ENCODE assay signal across 10 cellular contexts in the genomic region with DNA sequence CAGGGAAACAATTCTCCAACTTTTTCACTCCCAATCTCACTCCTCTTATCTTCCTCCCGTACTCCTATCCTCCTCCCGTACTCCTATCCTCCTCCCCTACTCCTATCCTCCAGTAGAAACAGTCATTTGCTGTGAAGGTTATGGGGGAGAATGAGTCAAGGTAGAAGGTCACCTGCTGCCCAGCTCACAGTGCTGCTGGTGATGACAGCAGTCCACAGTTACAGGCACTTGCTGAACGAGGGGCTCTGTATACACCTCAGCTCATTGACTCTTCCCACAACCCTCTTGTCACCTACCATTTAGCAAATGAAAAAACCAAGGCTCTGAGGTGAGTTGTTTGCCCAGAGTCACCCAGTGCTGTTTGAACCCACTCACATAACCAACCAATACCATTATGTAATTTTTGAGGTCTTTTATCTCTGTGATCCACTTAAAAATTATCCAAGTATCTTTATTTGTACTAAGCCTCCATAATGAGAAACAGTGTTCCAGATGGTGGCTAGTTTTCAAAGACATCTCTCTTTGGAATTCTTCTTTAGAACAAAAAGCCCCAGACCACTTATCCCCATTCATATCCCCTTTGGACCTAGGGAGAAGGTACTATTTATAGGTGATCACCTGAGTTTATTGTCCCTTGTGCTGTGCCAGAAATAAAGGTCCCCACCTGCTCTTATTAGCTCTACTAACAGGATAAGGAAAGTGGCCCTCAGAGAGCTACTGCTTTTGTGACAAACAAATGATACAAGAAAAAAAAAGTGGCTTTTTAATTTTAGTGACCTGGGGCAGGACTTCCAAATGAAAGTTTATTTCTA. TPM values are rescaled to one million over a fixed set of nuclear protein-coding genes. Genes with fewer than 3 reads are reported as not detected.
DNase-seq lines count a peak whose midpoint lies in the region; ATAC-seq and TF ChIP-seq lines count a peak whose summit lies in the region.
"Had no signal": no experiment of that assay in that cellular context is flagged by ENCODE, and none has a peak within 500 bp of the region (broad histone marks: within the 10 kb centered on the region; RNA-seq: fewer than 3 reads in every experiment).

No MANE protein-coding gene starts in this region.

- H2AFZ ChIP-seq in SK-N-SH (ENCODE audit: low read depth): no peak overlapping the region

- H3K79me2 ChIP-seq in SK-N-SH (ENCODE audit: insufficient read depth): peaks cover 51% of the 10 kb centered on the region
- peaks cover 1% of the 10 kb centered on the region for H3K79me2 ChIP-seq in mesendoderm (ENCODE audit: control insufficient read depth, insufficient read depth, low read length)

- no peak overlapping the region for H2AK5ac ChIP-seq in mesendoderm (ENCODE audit: low read length)

- no peak for TF ChIP-seq CTCF in SK-N-SH (IDR thresholded peaks at IDR 0.05)
- TF ChIP-seq CTCF in nephron progenitor cell (IDR thresholded peaks at IDR 0.05): no peak

- peaks cover 13% of the 10 kb centered on the region for H3F3A ChIP-seq in SK-N-SH (replicated peaks; ENCODE audit: insufficient read depth)

- no peak overlapping the region for H3K4me3 Mint-ChIP-seq in nephron progenitor cell

- CTCF ChIA-PET in SK-N-SH (lab: Yijun Ruan, JAX): interaction anchor here (0.6 to 3.9 kb wide), 3 partner anchors 12 to 19 kb away, joined by 3 to 21 read pairs (median 6); no protein-coding TSS in a partner anchor

- H3K36me3 Mint-ChIP-seq in activated naive CD4-positive, alpha-beta T cell treated with anti-CD3 and anti-CD28 coated beads, Interleukin-2, amount 50 U/mL, for 72 hours: peaks cover 35 to 83% of the 10 kb centered on the region in 2 donors
- peaks cover 72% of the 10 kb centered on the region for H3K36me3 Mint-ChIP-seq in nephron progenitor cell (ENCODE audit: low read depth)

- POLR2A ChIA-PET in SK-N-SH (lab: Yijun Ruan, JAX): no interaction called here

- TF ChIP-seq RAD21 in SK-N-SH (IDR thresholded peaks at IDR 0.05; ENCODE audit: low read length): no peak

- H3K36me3 ChIP-seq in SK-N-SH (replicated peaks in 1 of 2; ENCODE audit: control insufficient read depth in 1 of 2, insufficient read depth in 2 of 2, low read length in 1 of 2): peaks cover 26 to 34% of the 10 kb centered on the region in 2 experiments
- peaks cover 2% of the 10 kb centered on the region for H3K36me3 ChIP-seq in mesendoderm (ENCODE audit: control insufficient read depth, insufficient read depth, low read length)

- H4K8ac ChIP-seq in mesendoderm (ENCODE audit: low read depth, low read length): no peak overlapping the region

- H3K9me3 ChIP-seq in SK-N-SH: no peaks in the 10 kb centered on the region

- peak in 1 of 2 experiments; percentile 39; a peak in 1 of 4 replicates for TF ChIP-seq EP300 in SK-N-SH (IDR thresholded peaks at IDR 0.05; ENCODE audit: borderline replicate concordance in 1 of 2, low read depth in 1 of 2, low read length in 1 of 2)

- H3K27me3 ChIP-seq in SK-N-SH (ENCODE audit: insufficient read depth) (no peaks in the 10 kb centered on the region), mesendoderm (ENCODE audit: insufficient read depth, low read length, poor library complexity) (no peaks in the 10 kb centered on the region)
- H3K27me3 ChIP-seq: cardiac muscle cell had no signal

- H3K27me3 Mint-ChIP-seq in nephron progenitor cell (ENCODE audit: low read depth, poor library complexity): peaks cover 4% of the 10 kb centered on the region

- peaks cover 36% of the 10 kb centered on the region for H3K4me1 Mint-ChIP-seq in nephron progenitor cell

- H3K9me3 Mint-ChIP-seq in activated naive CD4-positive, alpha-beta T cell treated with anti-CD3 and anti-CD28 coated beads, Interleukin-2, amount 50 U/mL, for 72 hours: peaks cover 0 to 4% of the 10 kb centered on the region in 2 donors
- H3K9me3 Mint-ChIP-seq in nephron progenitor cell: peaks cover 3% of the 10 kb centered on the region

- no peak overlapping the region for H3K4me3 ChIP-seq in SK-N-SH (ENCODE audit: low read depth in 2 of 2, low read length in 1 of 2)
- H3K4me3 ChIP-seq in mesendoderm (ENCODE audit: low read length): no peak overlapping the region
- H3K4me3 ChIP-seq: cardiac muscle cell, K562 had no signal

- H3K79me1 ChIP-seq in mesendoderm (ENCODE audit: low read length): peaks cover 9% of the 10 kb centered on the region

- H3K9me2 ChIP-seq in SK-N-SH: no peaks in the 10 kb centered on the region

- peaks cover 23 to 29% of the 10 kb centered on the region in 2 experiments; a peak in 3 of 4 replicates for H3K4me1 ChIP-seq in SK-N-SH (ENCODE audit: control insufficient read depth in 1 of 2, insufficient read depth in 2 of 2, low read depth in 1 of 2, low read length in 1 of 2)
- no peaks in the 10 kb centered on the region for H3K4me1 ChIP-seq in mesendoderm (ENCODE audit: control insufficient read depth, low read depth, low read length)

- H3K4me2 ChIP-seq in SK-N-SH (no peak overlapping the region), mesendoderm (ENCODE audit: low read length) (no peak overlapping the region)

- no peak overlapping the region for H3K23ac ChIP-seq in mesendoderm (ENCODE audit: low read length)

- H2BK15ac ChIP-seq in mesendoderm (replicated peaks; ENCODE audit: low read depth): no peak overlapping the region

- peak overlapping the region; percentile 97 to 98 for H3K27ac Mint-ChIP-seq in activated naive CD4-positive, alpha-beta T cell treated with anti-CD3 and anti-CD28 coated beads, Interleukin-2, amount 50 U/mL, for 72 hours
- H3K27ac Mint-ChIP-seq in nephron progenitor cell: peak overlapping the region; percentile 5

- no peaks in the 10 kb centered on the region for H4K20me1 ChIP-seq in SK-N-SH (ENCODE audit: insufficient read depth)

- H4K5ac ChIP-seq in mesendoderm (ENCODE audit: low read length): no peak overlapping the region

- no peak overlapping the region for H3K4ac ChIP-seq in mesendoderm (ENCODE audit: low read depth, low read length)

- DNase-seq in SK-N-SH (no peak), NCI-H146 treated with DMSO at 0.1 percent for 48 hours (lab: John Stamatoyannopoulos, UW; ENCODE audit: unreplicated experiment) (peak; percentile 71), nephron progenitor cell (no peak), mesendoderm (no peak), nucleus accumbens (lab: John Stamatoyannopoulos, UW) (no peak), hepatic stellate cell (ENCODE audit: low spot score) (no peak)
- no peak for DNase-seq in activated naive CD4-positive, alpha-beta T cell treated with anti-CD3 and anti-CD28 coated beads, Interleukin-2, amount 50 U/mL, for 72 hours (ENCODE audit: low spot score in 2 of 2)

- H3K9ac ChIP-seq in SK-N-SH (no peak overlapping the region), mesendoderm (ENCODE audit: low read length) (no peak overlapping the region)

- H3K56ac ChIP-seq in mesendoderm (ENCODE audit: low read length): no peak overlapping the region

- ATAC-seq in SK-N-SH treated with all-trans-retinoic acid at 6 μM for 48 hours: no peak
- peak in 1 of 2 donors; percentile 45 for ATAC-seq in activated naive CD4-positive, alpha-beta T cell treated with anti-CD3 and anti-CD28 coated beads, Interleukin-2, amount 50 U/mL, for 72 hours
- ATAC-seq: K562 had no signal

- 94% methylated on average over 3 of the region's 3 CpGs for WGBS in SK-N-SH (ENCODE audit: low lambda C conversion rate)
- WGBS in mesendoderm (ENCODE audit: extremely low coverage, insufficient coverage, low lambda C conversion rate): 100% methylated on average over 2 of the region's 3 CpGs

- H2BK5ac ChIP-seq in mesendoderm (ENCODE audit: low read length): no peak overlapping the region

- H2BK120ac ChIP-seq in mesendoderm (ENCODE audit: low read depth, low read length): no peak overlapping the region

- no peak overlapping the region for H3K18ac ChIP-seq in mesendoderm (ENCODE audit: low read length)

- H3K27ac ChIP-seq in SK-N-SH (ENCODE audit: low read depth in 2 of 2, low read length in 1 of 2): no peak overlapping the region; a peak in 2 of 4 replicates
- H3K27ac ChIP-seq in mesendoderm (ENCODE audit: low read depth, low read length): no peak overlapping the region
- H3K27ac ChIP-seq: cardiac muscle cell had no signal

TF ChIP-seq in SK-N-SH treated with all-trans-retinoic acid at 6 μM for 48 hours, 23 proteins besides CTCF, POLR2A, EP300 and RAD21:
- TF ChIP-seq TCF4 (CRISPR knock-in tag; IDR thresholded peaks at IDR 0.05; ENCODE audit: borderline replicate concordance) (peak; percentile 80), ARNTL (CRISPR knock-in tag; IDR thresholded peaks at IDR 0.05; ENCODE audit: borderline replicate concordance, low read depth) (no peak), ZNF70 (CRISPR knock-in tag; IDR thresholded peaks at IDR 0.05) (0 out of 2 replicates have a peak, but pooled peaks have one; percentile 22)

TF ChIP-seq in SK-N-SH, 30 proteins besides CTCF, POLR2A, EP300 and RAD21:
- TF ChIP-seq ELF1 (IDR thresholded peaks at IDR 0.05): no peak

RNA-seq across cellular contexts. Expression of a gene that starts 53.2 kb away (rescaled TPM):
- 23.6 and 25.2 TPM in 2 replicates for polyA plus RNA-seq in SK-N-SH (2012; rRNA removed)
- 26.2 and 27.0 TPM in 2 replicates for polyA plus RNA-seq in SK-N-SH (2012; cell fraction: cytosol; rRNA removed)
- 25.5 and 40.8 TPM in 2 replicates for polyA plus RNA-seq in SK-N-SH (2012; cell fraction: nucleus; rRNA removed)
- 100 to 1,000 TPM in 1 of 2 donors, 10 to 100 TPM in 1; 52.6 to 113 TPM for total RNA-seq in activated naive CD4-positive, alpha-beta T cell treated with anti-CD3 and anti-CD28 coated beads, Interleukin-2, amount 50 U/mL, for 72 hours
- polyA plus RNA-seq in mesendoderm (2013, experiment 1 of 2): 32.0 TPM
- 31.3 TPM for polyA plus RNA-seq in mesendoderm (2013, experiment 2 of 2)
